ENCODE assay signal across 30 cellular contexts in genomic region chr17:54727624-54728023, GRCh38.
"Had no signal": no experiment of that assay in that cellular context is flagged by ENCODE, and none has a peak within 500 bp of the region (broad histone marks: within the 10 kb centered on the region; RNA-seq: fewer than 3 reads in every experiment).

No MANE protein-coding gene starts in this region.

- H3K27ac ChIP-seq: adrenal gland, body of pancreas, brain microvascular endothelial cell, breast epithelium, VCaP had no signal

- H3K4me3 ChIP-seq: adrenal gland, body of pancreas, breast epithelium had no signal

- H3K27me3 ChIP-seq: adrenal gland, body of pancreas, brain microvascular endothelial cell, breast epithelium had no signal

- DNase-seq: activated B cell treated with CpG ODN at 0.5 μM for 24 hours; activated CD4-positive, alpha-beta memory T cell treated with anti-CD3 and anti-CD28 coated beads for 36 hours; activated CD4-positive, alpha-beta T cell treated with anti-CD3 and anti-CD28 coated beads for 4 hours; activated CD4-positive, alpha-beta T cell treated with anti-CD3 and anti-CD28 coated beads, Interleukin-2, amount 10 ng/mL, durations not matched to agents 24 days and 14 days; activated CD4-positive, alpha-beta T cell treated with anti-CD3 and anti-CD28 coated beads, Interleukin-2, amount 50 U/mL, for 1 hour; activated CD4-positive, alpha-beta T cell treated with anti-CD3 and anti-CD28 coated beads, Interleukin-2, amount 50 U/mL, for 4 hours; activated CD4-positive, CD25-positive, alpha-beta regulatory T cell treated with anti-CD3 and anti-CD28 coated beads, Interleukin-2, amount 50 U/mL, for 72 hours; activated CD8-positive, alpha-beta memory T cell treated with anti-CD3 and anti-CD28 coated beads, Interleukin-2, amount 50 U/mL, for 4 hours; activated CD8-positive, alpha-beta T cell treated with anti-CD3 and anti-CD28 coated beads for 36 hours; activated effector memory CD4-positive, alpha-beta T cell treated with anti-CD3 and anti-CD28 coated beads, Interleukin-2, amount 50 U/mL, for 16 hours; activated gamma-delta T cell treated with Interleukin-2 at 50 U/mL for 16 hours; activated naive CD4-positive, alpha-beta T cell; activated naive CD4-positive, alpha-beta T cell treated with anti-CD3 and anti-CD28 coated beads for 36 hours; activated naive CD4-positive, alpha-beta T cell treated with anti-CD3 and anti-CD28 coated beads, Interleukin-2, amount 50 U/mL, for 16 hours; activated naive CD8-positive, alpha-beta T cell treated with anti-CD3 and anti-CD28 coated beads for 36 hours; activated T-cell treated with anti-CD3 and anti-CD28 coated beads for 4 hours; activated T-cell treated with anti-CD3 and anti-CD28 coated beads, Interleukin-2, amount 50 U/mL, for 1 hour; activated T-cell treated with anti-CD3 and anti-CD28 coated beads, Interleukin-2, amount 50 U/mL, for 4 hours; activated T-cell treated with anti-CD3 and anti-CD28 coated beads, Interleukin-2, amount 50 U/mL, for 72 hours; adrenal gland; amniotic stem cell; aorta; body of pancreas; brain microvascular endothelial cell; central memory CD4-positive, alpha-beta T cell; T-helper 1 cell; T-helper 2 cell; T-helper 9 cell had no signal

- H3K9me3 ChIP-seq: adrenal gland had no signal

- H3K36me3 ChIP-seq: adrenal gland, brain microvascular endothelial cell, breast epithelium had no signal

- H3K4me1 ChIP-seq: adrenal gland, body of pancreas, breast epithelium had no signal
